2 cellular contexts compared by ENCODE assay signal in genomic region chr19:40610396-40611064, GRCh38.
TF ChIP-seq lines count a peak whose summit lies in the region.

No MANE protein-coding gene starts in this region.

TF ChIP-seq in HEK293, 187 proteins besides CTCF, POLR2A, EP300 and RAD21 (continues in another document):
- TF ChIP-seq ZNF112 (tag by site-specific recombination; IDR thresholded peaks at IDR 0.05) = peak; percentile 40; the same call in 1 of the 2 replicates
- TF ChIP-seq ZNF768 (tag by site-specific recombination; IDR thresholded peaks at IDR 0.05) = no peak
- 0 out of 2 replicates have a peak, but pooled peaks have one; percentile 18 for TF ChIP-seq ZNF747 (tag by site-specific recombination; IDR thresholded peaks at IDR 0.05)
- TF ChIP-seq ZNF221 (tag by site-specific recombination; IDR thresholded peaks at IDR 0.05; ENCODE audit: borderline replicate concordance) = no peak
- 0 out of 2 replicates have a peak, but pooled peaks have one; percentile 8 for TF ChIP-seq ZNF785 (tag by site-specific recombination; IDR thresholded peaks at IDR 0.05)
- no peak for TF ChIP-seq ZNF18 (tag by site-specific recombination; IDR thresholded peaks at IDR 0.05)
- 0 out of 2 replicates have a peak, but pooled peaks have one; percentile 41 for TF ChIP-seq ZNF23 (tag by site-specific recombination; IDR thresholded peaks at IDR 0.05; ENCODE audit: borderline replicate concordance)
- no peak for TF ChIP-seq ZNF658 (tag by site-specific recombination; IDR thresholded peaks at IDR 0.05)
- no peak for TF ChIP-seq ZNF211 (tag by site-specific recombination; IDR thresholded peaks at IDR 0.05; ENCODE audit: low read depth)
- TF ChIP-seq ZNF621 (tag by site-specific recombination; IDR thresholded peaks at IDR 0.05) = peak; percentile 62; the same call in 1 of the 2 replicates
- TF ChIP-seq SCRT2 (tag by site-specific recombination; IDR thresholded peaks at IDR 0.05) = no peak
- TF ChIP-seq ZBTB48 (tag by site-specific recombination; IDR thresholded peaks at IDR 0.05) = peak; percentile 12; the same call in 1 of the 2 replicates
- TF ChIP-seq PBX3 (CRISPR knock-in tag; IDR thresholded peaks at IDR 0.05) = 0 out of 2 replicates have a peak, but pooled peaks have one; percentile 17
- 0 out of 2 replicates have a peak, but pooled peaks have one; percentile 11 for TF ChIP-seq KLF8 (tag by site-specific recombination; IDR thresholded peaks at IDR 0.05)
- no peak; the same call in 1 of the 2 replicates for TF ChIP-seq WT1 (tag by site-specific recombination; IDR thresholded peaks at IDR 0.05)
- TF ChIP-seq ZNF548 (tag by site-specific recombination; IDR thresholded peaks at IDR 0.05) = 0 out of 2 replicates have a peak, but pooled peaks have one; percentile 9
- TF ChIP-seq ZNF24 (tag by site-specific recombination; IDR thresholded peaks at IDR 0.05) = no peak
- TF ChIP-seq ZNF169 (tag by site-specific recombination; IDR thresholded peaks at IDR 0.05) = no peak
- TF ChIP-seq, protein P1, sequence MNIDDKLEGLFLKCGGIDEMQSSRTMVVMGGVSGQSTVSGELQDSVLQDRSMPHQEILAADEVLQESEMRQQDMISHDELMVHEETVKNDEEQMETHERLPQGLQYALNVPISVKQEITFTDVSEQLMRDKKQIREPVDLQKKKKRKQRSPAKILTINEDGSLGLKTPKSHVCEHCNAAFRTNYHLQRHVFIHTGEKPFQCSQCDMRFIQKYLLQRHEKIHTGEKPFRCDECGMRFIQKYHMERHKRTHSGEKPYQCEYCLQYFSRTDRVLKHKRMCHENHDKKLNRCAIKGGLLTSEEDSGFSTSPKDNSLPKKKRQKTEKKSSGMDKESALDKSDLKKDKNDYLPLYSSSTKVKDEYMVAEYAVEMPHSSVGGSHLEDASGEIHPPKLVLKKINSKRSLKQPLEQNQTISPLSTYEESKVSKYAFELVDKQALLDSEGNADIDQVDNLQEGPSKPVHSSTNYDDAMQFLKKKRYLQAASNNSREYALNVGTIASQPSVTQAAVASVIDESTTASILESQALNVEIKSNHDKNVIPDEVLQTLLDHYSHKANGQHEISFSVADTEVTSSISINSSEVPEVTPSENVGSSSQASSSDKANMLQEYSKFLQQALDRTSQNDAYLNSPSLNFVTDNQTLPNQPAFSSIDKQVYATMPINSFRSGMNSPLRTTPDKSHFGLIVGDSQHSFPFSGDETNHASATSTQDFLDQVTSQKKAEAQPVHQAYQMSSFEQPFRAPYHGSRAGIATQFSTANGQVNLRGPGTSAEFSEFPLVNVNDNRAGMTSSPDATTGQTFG (tag by site-specific recombination; IDR thresholded peaks at IDR 0.05; ENCODE audit: borderline replicate concordance) = 0 out of 2 replicates have a peak, but pooled peaks have one; percentile 84
- no peak for TF ChIP-seq ZNF792 (tag by site-specific recombination; IDR thresholded peaks at IDR 0.05)
- no peak for TF ChIP-seq ZNF37A (tag by site-specific recombination; IDR thresholded peaks at IDR 0.05)
- 0 out of 2 replicates have a peak, but pooled peaks have one; percentile 6 for TF ChIP-seq SP2 (tag by site-specific recombination; IDR thresholded peaks at IDR 0.05)
- TF ChIP-seq, protein P2, sequence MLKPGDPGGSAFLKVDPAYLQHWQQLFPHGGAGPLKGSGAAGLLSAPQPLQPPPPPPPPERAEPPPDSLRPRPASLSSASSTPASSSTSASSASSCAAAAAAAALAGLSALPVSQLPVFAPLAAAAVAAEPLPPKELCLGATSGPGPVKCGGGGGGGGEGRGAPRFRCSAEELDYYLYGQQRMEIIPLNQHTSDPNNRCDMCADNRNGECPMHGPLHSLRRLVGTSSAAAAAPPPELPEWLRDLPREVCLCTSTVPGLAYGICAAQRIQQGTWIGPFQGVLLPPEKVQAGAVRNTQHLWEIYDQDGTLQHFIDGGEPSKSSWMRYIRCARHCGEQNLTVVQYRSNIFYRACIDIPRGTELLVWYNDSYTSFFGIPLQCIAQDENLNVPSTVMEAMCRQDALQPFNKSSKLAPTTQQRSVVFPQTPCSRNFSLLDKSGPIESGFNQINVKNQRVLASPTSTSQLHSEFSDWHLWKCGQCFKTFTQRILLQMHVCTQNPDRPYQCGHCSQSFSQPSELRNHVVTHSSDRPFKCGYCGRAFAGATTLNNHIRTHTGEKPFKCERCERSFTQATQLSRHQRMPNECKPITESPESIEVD (tag by site-specific recombination; IDR thresholded peaks at IDR 0.05) = no peak
- TF ChIP-seq ZNF133 (tag by site-specific recombination; IDR thresholded peaks at IDR 0.05) = peak; percentile 56; the same call in 1 of the 2 replicates
- TF ChIP-seq, protein P3, sequence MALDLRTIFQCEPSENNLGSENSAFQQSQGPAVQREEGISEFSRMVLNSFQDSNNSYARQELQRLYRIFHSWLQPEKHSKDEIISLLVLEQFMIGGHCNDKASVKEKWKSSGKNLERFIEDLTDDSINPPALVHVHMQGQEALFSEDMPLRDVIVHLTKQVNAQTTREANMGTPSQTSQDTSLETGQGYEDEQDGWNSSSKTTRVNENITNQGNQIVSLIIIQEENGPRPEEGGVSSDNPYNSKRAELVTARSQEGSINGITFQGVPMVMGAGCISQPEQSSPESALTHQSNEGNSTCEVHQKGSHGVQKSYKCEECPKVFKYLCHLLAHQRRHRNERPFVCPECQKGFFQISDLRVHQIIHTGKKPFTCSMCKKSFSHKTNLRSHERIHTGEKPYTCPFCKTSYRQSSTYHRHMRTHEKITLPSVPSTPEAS (tag by site-specific recombination; IDR thresholded peaks at IDR 0.05) = no peak

TF ChIP-seq in HepG2, 621 proteins besides CTCF, POLR2A, EP300 and RAD21:
- TF ChIP-seq DR1 (CRISPR knock-in tag; IDR thresholded peaks at IDR 0.05) (peak; percentile 52; the same call in 1 of the 2 replicates), MIXL1 (CRISPR knock-in tag; IDR thresholded peaks at IDR 0.05) (no peak), U2AF1 (optimal IDR thresholded peaks at IDR 0.05; ENCODE audit: low read depth, low read length) (no peak), FOXA1 (IDR thresholded peaks at IDR 0.05) (0 out of 2 replicates have a peak, but pooled peaks have one; percentile 10), FOXA1 (CRISPR knock-in tag; IDR thresholded peaks at IDR 0.05) (no peak), DNMT1 (CRISPR knock-in tag; IDR thresholded peaks at IDR 0.05) (0 out of 2 replicates have a peak, but pooled peaks have one; percentile 48), MAFK (conservative IDR thresholded peaks at IDR 0.05 in 1 of 2, IDR thresholded peaks at IDR 0.05 in 1 of 2; ENCODE audit: low read length in 2 of 2) (peak in 1 of 2 experiments; percentile 21; a peak in 1 of 4 replicates), PRDM4 (CRISPR knock-in tag; IDR thresholded peaks at IDR 0.05; ENCODE audit: borderline replicate concordance) (no peak), ZBTB38 (CRISPR knock-in tag; IDR thresholded peaks at IDR 0.05) (0 out of 2 replicates have a peak, but pooled peaks have one; percentile 29), ZBTB33 (CRISPR knock-in tag; IDR thresholded peaks at IDR 0.05) (peak; percentile 43; the same call in 1 of the 2 replicates), ZNF709 (CRISPR knock-in tag; IDR thresholded peaks at IDR 0.05) (no peak), HNRNPL (IDR thresholded peaks at IDR 0.05; ENCODE audit: low read depth, low read length) (0 out of 2 replicates have a peak, but pooled peaks have one; percentile 29), MZF1 (CRISPR knock-in tag; IDR thresholded peaks at IDR 0.05; ENCODE audit: borderline replicate concordance) (no peak), TARDBP (CRISPR knock-in tag; IDR thresholded peaks at IDR 0.05) (no peak), LCORL (IDR thresholded peaks at IDR 0.05) (no peak), LCORL (CRISPR knock-in tag; IDR thresholded peaks at IDR 0.05) (0 out of 2 replicates have a peak, but pooled peaks have one; percentile 2)
- TF ChIP-seq, protein P4, sequence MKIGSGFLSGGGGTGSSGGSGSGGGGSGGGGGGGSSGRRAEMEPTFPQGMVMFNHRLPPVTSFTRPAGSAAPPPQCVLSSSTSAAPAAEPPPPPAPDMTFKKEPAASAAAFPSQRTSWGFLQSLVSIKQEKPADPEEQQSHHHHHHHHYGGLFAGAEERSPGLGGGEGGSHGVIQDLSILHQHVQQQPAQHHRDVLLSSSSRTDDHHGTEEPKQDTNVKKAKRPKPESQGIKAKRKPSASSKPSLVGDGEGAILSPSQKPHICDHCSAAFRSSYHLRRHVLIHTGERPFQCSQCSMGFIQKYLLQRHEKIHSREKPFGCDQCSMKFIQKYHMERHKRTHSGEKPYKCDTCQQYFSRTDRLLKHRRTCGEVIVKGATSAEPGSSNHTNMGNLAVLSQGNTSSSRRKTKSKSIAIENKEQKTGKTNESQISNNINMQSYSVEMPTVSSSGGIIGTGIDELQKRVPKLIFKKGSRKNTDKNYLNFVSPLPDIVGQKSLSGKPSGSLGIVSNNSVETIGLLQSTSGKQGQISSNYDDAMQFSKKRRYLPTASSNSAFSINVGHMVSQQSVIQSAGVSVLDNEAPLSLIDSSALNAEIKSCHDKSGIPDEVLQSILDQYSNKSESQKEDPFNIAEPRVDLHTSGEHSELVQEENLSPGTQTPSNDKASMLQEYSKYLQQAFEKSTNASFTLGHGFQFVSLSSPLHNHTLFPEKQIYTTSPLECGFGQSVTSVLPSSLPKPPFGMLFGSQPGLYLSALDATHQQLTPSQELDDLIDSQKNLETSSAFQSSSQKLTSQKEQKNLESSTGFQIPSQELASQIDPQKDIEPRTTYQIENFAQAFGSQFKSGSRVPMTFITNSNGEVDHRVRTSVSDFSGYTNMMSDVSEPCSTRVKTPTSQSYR (CRISPR knock-in tag; IDR thresholded peaks at IDR 0.05; ENCODE audit: borderline replicate concordance) = 0 out of 2 replicates have a peak, but pooled peaks have one; percentile 10
- TF ChIP-seq, protein P5, sequence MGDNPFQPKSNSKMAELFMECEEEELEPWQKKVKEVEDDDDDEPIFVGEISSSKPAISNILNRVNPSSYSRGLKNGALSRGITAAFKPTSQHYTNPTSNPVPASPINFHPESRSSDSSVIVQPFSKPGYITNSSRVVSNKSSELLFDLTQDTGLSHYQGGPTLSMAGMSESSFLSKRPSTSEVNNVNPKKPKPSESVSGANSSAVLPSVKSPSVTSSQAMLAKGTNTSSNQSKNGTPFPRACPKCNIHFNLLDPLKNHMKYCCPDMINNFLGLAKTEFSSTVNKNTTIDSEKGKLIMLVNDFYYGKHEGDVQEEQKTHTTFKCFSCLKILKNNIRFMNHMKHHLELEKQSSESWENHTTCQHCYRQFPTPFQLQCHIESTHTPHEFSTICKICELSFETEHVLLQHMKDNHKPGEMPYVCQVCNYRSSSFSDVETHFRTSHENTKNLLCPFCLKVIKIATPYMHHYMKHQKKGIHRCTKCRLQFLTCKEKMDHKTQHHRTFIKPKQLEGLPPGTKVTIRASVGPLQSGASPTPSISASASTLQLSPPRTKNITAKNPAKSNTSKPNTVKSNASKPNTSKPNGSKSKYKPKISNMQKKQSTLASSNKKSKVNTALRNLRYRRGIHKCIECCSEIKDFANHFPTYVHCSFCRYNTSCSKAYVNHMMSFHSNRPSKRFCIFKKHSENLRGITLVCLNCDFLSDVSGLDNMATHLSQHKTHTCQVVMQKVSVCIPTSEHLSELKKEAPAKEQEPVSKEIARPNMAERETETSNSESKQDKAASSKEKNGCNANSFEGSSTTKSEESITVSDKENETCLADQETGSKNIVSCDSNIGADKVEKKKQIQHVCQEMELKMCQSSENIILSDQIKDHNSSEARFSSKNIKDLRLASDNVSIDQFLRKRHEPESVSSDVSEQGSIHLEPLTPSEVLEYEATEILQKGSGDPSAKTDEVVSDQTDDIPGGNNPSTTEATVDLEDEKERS (CRISPR knock-in tag; IDR thresholded peaks at IDR 0.05) = no peak
